Comparison of ENCODE assay signal across 30 cellular contexts in the genomic region with DNA sequence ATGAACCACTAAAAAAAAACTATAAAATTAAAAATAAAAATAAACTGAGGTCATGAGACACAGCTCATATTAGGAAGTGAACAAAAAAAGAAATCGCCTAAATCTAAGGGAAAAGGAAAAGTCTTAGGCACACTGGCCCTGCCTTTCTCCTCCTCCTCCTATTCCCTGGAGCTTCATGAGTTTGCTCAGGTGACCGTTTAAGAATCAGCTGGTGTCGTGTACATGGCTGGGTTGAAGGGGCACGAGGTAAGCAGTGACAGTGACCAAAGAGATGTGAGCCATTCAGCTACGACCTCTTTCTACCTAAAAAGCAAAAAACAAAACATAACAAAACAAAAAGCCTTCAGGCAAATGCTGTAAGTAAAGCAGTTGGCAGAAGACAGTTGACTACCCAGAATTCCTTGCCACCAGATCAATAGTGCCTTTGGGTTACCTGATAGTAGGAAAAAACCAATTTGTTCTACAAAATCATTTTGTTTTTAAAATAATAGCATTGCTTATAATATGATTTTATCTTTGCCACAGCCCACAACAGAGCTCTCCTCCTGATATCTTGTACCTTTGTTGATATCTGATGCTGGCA.
"Had no signal": no experiment of that assay in that cellular context is flagged by ENCODE, and none has a peak within 500 bp of the region (broad histone marks: within the 10 kb centered on the region; RNA-seq: fewer than 3 reads in every experiment).

No MANE protein-coding gene starts in this region.

- DNase-seq: colonic mucosa; effector CD8-positive, alpha-beta T cell; endodermal cell; erythroblast; esophagus squamous epithelium; foreskin melanocyte; glutamatergic neuron; hypothalamus; immature natural killer cell; islet precursor cell; left colon; left ventricle myocardium superior; midbrain; naive thymus-derived CD4-positive, alpha-beta T cell; nephron progenitor cell; nucleus accumbens; posterior cingulate gyrus; psoas muscle; right cardiac atrium; spleen; stimulated activated CD4-positive, alpha-beta T cell treated with anti-CD3 and anti-CD28 coated beads, Interleukin-4, amount 100 ng/mL, for 4 hours; stimulated activated naive CD8-positive, alpha-beta T cell treated with anti-CD3 and anti-CD28 coated beads, Interleukin-15, Interleukin-2, amounts not matched to agents 100 U/mL and 50 U/mL, for 24 hours; substantia nigra; testis; tibial artery; upper lobe of left lung had no signal

- H3K4me3 Mint-ChIP-seq: dendritic cell treated with granulocyte-macrophage colony-stimulating factor and Interleukin-4, amounts not matched to agents 40 ng/mL and 50 ng/mL, for 4 days; endodermal cell; immature natural killer cell; naive thymus-derived CD4-positive, alpha-beta T cell; nephron progenitor cell; stimulated activated memory B cell treated with anti-CD40 and anti-IgM and Interleukin-4, amounts not matched to agents 10 μg/mL and 1 μg/mL and 100 μg/mL, for 72 hours had no signal

- H3K27ac Mint-ChIP-seq: dendritic cell treated with granulocyte-macrophage colony-stimulating factor and Interleukin-4, amounts not matched to agents 40 ng/mL and 50 ng/mL, for 4 days; endodermal cell; immature natural killer cell; naive thymus-derived CD4-positive, alpha-beta T cell; nephron progenitor cell; stimulated activated memory B cell treated with anti-CD40 and anti-IgM and Interleukin-4, amounts not matched to agents 10 μg/mL and 1 μg/mL and 100 μg/mL, for 72 hours had no signal

- FAIRE-seq: urothelium cell line had no signal

- H3K4me3 ChIP-seq: colonic mucosa, esophagus squamous epithelium, psoas muscle, skin epidermis, spleen, testis, tibial artery, upper lobe of left lung had no signal

- H3K27ac ChIP-seq: colonic mucosa, esophagus squamous epithelium, psoas muscle, skin epidermis, spleen, testis, tibial artery, upper lobe of left lung had no signal

- ATAC-seq: left colon; left ventricle myocardium superior; naive thymus-derived CD4-positive, alpha-beta T cell; stimulated activated memory B cell treated with anti-CD40 and anti-IgM and Interleukin-4, amounts not matched to agents 10 μg/mL and 1 μg/mL and 100 μg/mL, for 72 hours; stimulated activated naive CD8-positive, alpha-beta T cell treated with anti-CD3 and anti-CD28 coated beads, Interleukin-15, Interleukin-2, amounts not matched to agents 100 U/mL and 50 U/mL, for 24 hours had no signal

- H3K4me1 ChIP-seq: colonic mucosa, spleen, testis, tibial artery had no signal

- H3K36me3 ChIP-seq: colonic mucosa, esophagus squamous epithelium, spleen, tibial artery, upper lobe of left lung had no signal

- H3K4me1 Mint-ChIP-seq: immature natural killer cell; naive thymus-derived CD4-positive, alpha-beta T cell; stimulated activated memory B cell treated with anti-CD40 and anti-IgM and Interleukin-4, amounts not matched to agents 10 μg/mL and 1 μg/mL and 100 μg/mL, for 72 hours had no signal

- H3K36me3 Mint-ChIP-seq: immature natural killer cell; naive thymus-derived CD4-positive, alpha-beta T cell; stimulated activated memory B cell treated with anti-CD40 and anti-IgM and Interleukin-4, amounts not matched to agents 10 μg/mL and 1 μg/mL and 100 μg/mL, for 72 hours had no signal

- H3K9me3 ChIP-seq: colonic mucosa, psoas muscle, testis had no signal

- H3K27me3 ChIP-seq: colonic mucosa, esophagus squamous epithelium, spleen, testis, tibial artery, upper lobe of left lung had no signal

- H3K27me3 Mint-ChIP-seq: dendritic cell treated with granulocyte-macrophage colony-stimulating factor and Interleukin-4, amounts not matched to agents 40 ng/mL and 50 ng/mL, for 4 days; stimulated activated memory B cell treated with anti-CD40 and anti-IgM and Interleukin-4, amounts not matched to agents 10 μg/mL and 1 μg/mL and 100 μg/mL, for 72 hours had no signal

- H3K9me3 Mint-ChIP-seq: immature natural killer cell; stimulated activated memory B cell treated with anti-CD40 and anti-IgM and Interleukin-4, amounts not matched to agents 10 μg/mL and 1 μg/mL and 100 μg/mL, for 72 hours had no signal
